ENCODE assay signal across 18 cellular contexts in genomic region chr4:178174756-178175155, GRCh38.
DNase-seq lines count a peak whose midpoint lies in the region; ATAC-seq, FAIRE-seq and TF ChIP-seq lines count a peak whose summit lies in the region.
"Had no signal": no experiment of that assay in that cellular context is flagged by ENCODE, and none has a peak within 500 bp of the region (broad histone marks: within the 10 kb centered on the region; RNA-seq: fewer than 3 reads in every experiment).

No MANE protein-coding gene starts in this region.

- DNase-seq in ELR (ENCODE audit: low read depth) (peak; percentile 34), OCI-M1 (lab: John Stamatoyannopoulos, UW) (peak; percentile 25), bronchial epithelial cell (ENCODE audit: low read depth) (peak; percentile 52), kidney tubule cell (ENCODE audit: low spot score) (peak; percentile 55), BE2C (no peak), DMS79 (lab: John Stamatoyannopoulos, UW) (no peak)
- no peak for DNase-seq in NK-92 treated with Interleukin-12 subunit alpha and Interleukin-12 subunit beta, amount 100 ng/mL, for 24 hours (lab: John Stamatoyannopoulos, UW)
- DNase-seq: CD4-positive, alpha-beta T cell; CD8-positive, alpha-beta memory T cell; DMS79 treated with DMSO at 0.1 percent for 48 hours; H9 had no signal

- H3K4me3 ChIP-seq in bronchial epithelial cell (ENCODE audit: low read depth, low read length) (no peak overlapping the region), BE2C (ENCODE audit: low read depth, low read length) (no peak overlapping the region)
- H3K4me3 ChIP-seq: BLaER1 treated with 17β-estradiol and CSF1 and Interleukin-3, amounts not matched to agents 10 nM and 100 nM; GM23338 had no signal

- H3K27me3 ChIP-seq in bronchial epithelial cell (ENCODE audit: control insufficient read depth, insufficient read depth, low read length) (no peaks in the 10 kb centered on the region), BE2C (no peaks in the 10 kb centered on the region)
- H3K27me3 ChIP-seq: BLaER1 treated with 17β-estradiol and CSF1 and Interleukin-3, amounts not matched to agents 10 nM and 100 nM had no signal

- ATAC-seq in GM19023 (IDR thresholded peaks at IDR 0.05; ENCODE audit: unreplicated experiment), result no peak
- ATAC-seq: GM23338, HCT116 had no signal

- TF ChIP-seq CTCF in bronchial epithelial cell (IDR thresholded peaks at IDR 0.05; ENCODE audit: insufficient read depth, low read length, severe bottlenecking) (no peak), BE2C (IDR thresholded peaks at IDR 0.05; ENCODE audit: low read depth, low read length) (no peak)

- no peak for FAIRE-seq in bronchial epithelial cell (lab: Jason Lieb, UNC)
- FAIRE-seq: D721Med, G401.6, GM12892 had no signal

- H3K36me3 ChIP-seq in bronchial epithelial cell (ENCODE audit: control insufficient read depth, insufficient read depth, low read length) (no peaks in the 10 kb centered on the region), BE2C (no peaks in the 10 kb centered on the region)
- H3K36me3 ChIP-seq: BLaER1 treated with 17β-estradiol and CSF1 and Interleukin-3, amounts not matched to agents 10 nM and 100 nM had no signal

- H3K9me3 ChIP-seq in BE2C, result no peaks in the 10 kb centered on the region
- H3K9me3 ChIP-seq: BLaER1 treated with 17β-estradiol and CSF1 and Interleukin-3, amounts not matched to agents 10 nM and 100 nM had no signal

- H3K4me1 ChIP-seq in BE2C, result no peaks in the 10 kb centered on the region
- H3K4me1 ChIP-seq: BLaER1 treated with 17β-estradiol and CSF1 and Interleukin-3, amounts not matched to agents 10 nM and 100 nM had no signal

Comparison
In these comparisons a context has a peak if more than half of its experiments do, and no peak if none do; other contexts are left out.
1. DNase-seq: peak in ELR (single experiment), OCI-M1 (single experiment), bronchial epithelial cell (single experiment) and kidney tubule cell (single experiment); none in BE2C (single experiment), DMS79 (single experiment) and NK-92 treated with Interleukin-12 subunit alpha and Interleukin-12 subunit beta, amount 100 ng/mL, for 24 hours (single experiment).